ENCODE assay signal across 9 cellular contexts in the genomic region with DNA sequence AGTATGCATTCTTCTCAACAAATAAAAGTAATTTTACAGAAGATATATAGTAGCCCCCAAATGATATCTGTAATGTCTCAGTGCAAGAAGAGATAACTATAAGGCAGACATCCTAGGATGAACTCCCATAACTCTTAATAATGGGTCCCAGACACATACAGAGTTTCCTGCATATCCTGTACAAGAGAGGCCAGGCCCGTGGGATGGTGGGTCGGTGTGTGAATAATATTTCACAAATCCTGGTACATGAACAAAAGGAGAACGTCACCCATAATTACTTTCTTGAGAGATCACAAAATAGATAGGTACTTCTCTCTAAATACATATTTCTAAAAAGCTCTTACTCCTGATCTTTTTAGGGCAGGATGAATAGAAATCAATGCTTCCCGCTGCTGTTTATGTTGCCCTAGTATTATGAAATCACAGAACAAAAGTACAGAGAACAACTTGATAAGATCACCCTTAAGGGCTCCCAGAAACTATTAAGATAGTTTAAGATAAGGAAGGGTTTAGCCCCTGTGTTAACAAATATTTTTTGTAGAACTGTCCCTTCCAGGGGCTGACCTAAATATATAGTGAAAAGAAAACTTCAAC. TPM values are rescaled to one million over a fixed set of nuclear protein-coding genes. Genes with fewer than 3 reads are reported as not detected.
DNase-seq lines count a peak whose midpoint lies in the region; ATAC-seq and TF ChIP-seq lines count a peak whose summit lies in the region.
"Had no signal": no experiment of that assay in that cellular context is flagged by ENCODE, and none has a peak within 500 bp of the region (broad histone marks: within the 10 kb centered on the region; RNA-seq: fewer than 3 reads in every experiment).

No MANE protein-coding gene starts in this region.

- peak in 1 of 3 donors; percentile 14 for TF ChIP-seq POLR2A in body of pancreas (IDR thresholded peaks at IDR 0.05)

- TF ChIP-seq CTCF in cardiac muscle cell (IDR thresholded peaks at IDR 0.05; ENCODE audit: low read depth, low read length) = no peak
- no peak for TF ChIP-seq CTCF in body of pancreas (IDR thresholded peaks at IDR 0.05)
- no peak for TF ChIP-seq CTCF in lower lobe of right lung (IDR thresholded peaks at IDR 0.05)
- no peak for TF ChIP-seq CTCF in upper lobe of right lung (IDR thresholded peaks at IDR 0.05)

- H3K4me1 ChIP-seq in cardiac muscle cell (ENCODE audit: low read depth) = peaks cover 49% of the 10 kb centered on the region
- peaks cover 87% of the 10 kb centered on the region for H3K4me1 ChIP-seq in body of pancreas
- peaks cover 69% of the 10 kb centered on the region for H3K4me1 ChIP-seq in lower lobe of right lung
- H3K4me1 ChIP-seq in upper lobe of right lung = peaks cover 25% of the 10 kb centered on the region

- intact Hi-C loops in left ventricle myocardium superior (cut with micrococcal nuclease) = no loop called here
- intact Hi-C loops in body of pancreas (cut with DNase I) = no loop called here
- intact Hi-C loops in lower lobe of right lung (cut with DNase I) = no loop called here
- intact Hi-C loops in upper lobe of right lung (cut with DNase I) = loop anchor here (10.0 kb wide), 1 partner anchor 149 kb away; no protein-coding TSS in a partner anchor

- 9 to 23% methylated on average over 4 of the region's 4 CpGs for WGBS in body of pancreas, 2 donors

- no peak for ATAC-seq in left ventricle myocardium superior
- ATAC-seq in body of pancreas = no peak
- no peak for ATAC-seq in lower lobe of right lung
- ATAC-seq in upper lobe of right lung = no peak
- no peak for ATAC-seq in GM18519 (IDR thresholded peaks at IDR 0.05; ENCODE audit: low FRiP score, unreplicated experiment)

- no peaks in the 10 kb centered on the region for H3K36me3 ChIP-seq in cardiac muscle cell
- no peaks in the 10 kb centered on the region for H3K36me3 ChIP-seq in body of pancreas (replicated peaks in 1 of 2; ENCODE audit: insufficient read depth in 1 of 2, low read depth in 2 of 2)
- no peaks in the 10 kb centered on the region for H3K36me3 ChIP-seq in lower lobe of right lung
- H3K36me3 ChIP-seq in upper lobe of right lung = no peaks in the 10 kb centered on the region

- no peak for DNase-seq in cardiac muscle cell (ENCODE audit: low read depth in 1 of 2, low spot score in 1 of 2)
- no peak for DNase-seq in left ventricle myocardium superior
- no peak for DNase-seq in body of pancreas
- DNase-seq in lower lobe of right lung = no peak
- DNase-seq in upper lobe of right lung = no peak
- no peak for DNase-seq in OCI-M2 (lab: John Stamatoyannopoulos, UW; ENCODE audit: unreplicated experiment)
- DNase-seq in retina = no peak
- DNase-seq: islet precursor cell had no signal

- H3K27ac ChIP-seq in cardiac muscle cell = peak overlapping the region; percentile 34
- H3K27ac ChIP-seq in body of pancreas = peak overlapping the region in 3 of 4 donors; percentile 41 to 61 (median 53)
- peak overlapping the region; percentile 64 for H3K27ac ChIP-seq in lower lobe of right lung
- H3K27ac ChIP-seq in upper lobe of right lung = peak overlapping the region; percentile 70

- H3K27me3 ChIP-seq in cardiac muscle cell (no peaks in the 10 kb centered on the region), body of pancreas (no peaks in the 10 kb centered on the region), lower lobe of right lung (ENCODE audit: low read depth) (peaks cover 10% of the 10 kb centered on the region), upper lobe of right lung (no peaks in the 10 kb centered on the region)

- H3K4me3 ChIP-seq in cardiac muscle cell (peak overlapping the region; percentile 35), body of pancreas (no peak overlapping the region), lower lobe of right lung (peak overlapping the region; percentile 77), upper lobe of right lung (peak overlapping the region; percentile 70)

- no peaks in the 10 kb centered on the region for H3K9me3 ChIP-seq in cardiac muscle cell (ENCODE audit: low read depth)
- no peaks in the 10 kb centered on the region for H3K9me3 ChIP-seq in body of pancreas
- H3K9me3 ChIP-seq in lower lobe of right lung = no peaks in the 10 kb centered on the region
- no peaks in the 10 kb centered on the region for H3K9me3 ChIP-seq in upper lobe of right lung

RNA-seq across cellular contexts. Expression of a gene that starts 5.4 kb away (rescaled TPM):
- total RNA-seq in cardiac muscle cell (18.5 and 40.4 TPM in 2 replicates), left ventricle myocardium superior (24.1 TPM), body of pancreas (1 to 10 TPM; 8.2 to 9.6 TPM), lower lobe of right lung (11.3 TPM), upper lobe of right lung (10.6 TPM)
- 4.1 and 11.5 TPM in 2 replicates for polyA plus RNA-seq in cardiac muscle cell

RNA-seq across cellular contexts. Expression of a gene that starts 41.7 kb away (rescaled TPM):
- total RNA-seq in cardiac muscle cell = 3.6 and 6.3 TPM in 2 replicates
- 12.9 and 17.8 TPM in 2 replicates for polyA plus RNA-seq in cardiac muscle cell
- total RNA-seq in left ventricle myocardium superior = 29.8 TPM
- total RNA-seq in body of pancreas = 1 to 10 TPM; 7.9 to 9.9 TPM
- total RNA-seq in lower lobe of right lung = 42.2 TPM
- 38.4 TPM for total RNA-seq in upper lobe of right lung

Comparison
In these comparisons a context has a peak if more than half of its experiments do, and no peak if none do; other contexts are left out.
1. H3K4me3 ChIP-seq: peak in cardiac muscle cell (single experiment), lower lobe of right lung (single experiment) and upper lobe of right lung (single experiment); none in body of pancreas (0 of 2).
2. Peak in every context shown above with its lines, with median percentiles within 50 percentile points of each other: H3K27ac ChIP-seq.